8 cellular contexts compared by ENCODE assay signal in genomic region chr15:41417418-41417811, GRCh38. TPM values are rescaled to one million over a fixed set of nuclear protein-coding genes. Genes with fewer than 3 reads are reported as not detected.
DNase-seq lines count a peak whose midpoint lies in the region; ATAC-seq and TF ChIP-seq lines count a peak whose summit lies in the region.

No MANE protein-coding gene starts in this region.

- peak; percentile 61 for DNase-seq in activated CD8-positive, alpha-beta memory T cell treated with anti-CD3 and anti-CD28 coated beads, Interleukin-2, amount 10 ng/mL, durations not matched to agents 7 days and 5 days
- no peak for DNase-seq in activated CD8-positive, alpha-beta memory T cell treated with anti-CD3 and anti-CD28 coated beads for 24 hours
- DNase-seq in Peyer's patch (peak in 1 of 3 donors; percentile 55), choroid plexus epithelial cell (ENCODE audit: low read depth) (peak; percentile 25), lung (ENCODE audit: low spot score) (no peak), SW 1271 (lab: John Stamatoyannopoulos, UW) (no peak)

- H3K9me3 Mint-ChIP-seq in activated CD8-positive, alpha-beta memory T cell treated with anti-CD3 and anti-CD28 coated beads, Interleukin-2, amount 10 ng/mL, durations not matched to agents 7 days and 5 days (ENCODE audit: low read depth), result no peaks in the 10 kb centered on the region

- H3K27ac ChIP-seq in Peyer's patch (peak overlapping the region; percentile 84 to 90 (median 88)), lung (ENCODE audit: low read depth in 1 of 2, low read length in 1 of 2) (peak overlapping the region; percentile 78 to 92), subcutaneous abdominal adipose tissue (ENCODE audit: low read depth, low read length) (peak overlapping the region; percentile 90)

- no peaks in the 10 kb centered on the region for H3K27me3 ChIP-seq in Peyer's patch
- no peaks in the 10 kb centered on the region for H3K27me3 ChIP-seq in lung (ENCODE audit: control insufficient read depth, insufficient read depth)
- H3K27me3 ChIP-seq in subcutaneous abdominal adipose tissue (ENCODE audit: control insufficient read depth in 5 of 5, insufficient read depth in 4 of 5, low read length in 5 of 5), result no peaks in the 10 kb centered on the region

- H3K9me3 ChIP-seq in Peyer's patch (no peaks in the 10 kb centered on the region), lung (ENCODE audit: control insufficient read depth in 2 of 2, insufficient read depth in 1 of 2, low read length in 1 of 2) (no peaks in the 10 kb centered on the region), subcutaneous abdominal adipose tissue (ENCODE audit: control insufficient read depth in 5 of 5, low read length in 5 of 5) (no peaks in the 10 kb centered on the region)

- H3K4me1 Mint-ChIP-seq in activated CD8-positive, alpha-beta memory T cell treated with anti-CD3 and anti-CD28 coated beads, Interleukin-2, amount 10 ng/mL, durations not matched to agents 7 days and 5 days, result peaks cover 39% of the 10 kb centered on the region

- H3K36me3 ChIP-seq in Peyer's patch (no peaks in the 10 kb centered on the region), lung (ENCODE audit: control insufficient read depth in 2 of 2, insufficient read depth in 2 of 2, low read length in 2 of 2) (no peaks in the 10 kb centered on the region), subcutaneous abdominal adipose tissue (ENCODE audit: control insufficient read depth in 5 of 5, insufficient read depth in 5 of 5, low read length in 5 of 5) (no peaks in the 10 kb centered on the region)

- peaks cover 0 to 15% (median 8%) of the 10 kb centered on the region in 4 donors for H3K4me1 ChIP-seq in Peyer's patch
- peaks cover 3 to 10% of the 10 kb centered on the region in 2 donors for H3K4me1 ChIP-seq in lung (ENCODE audit: control insufficient read depth in 2 of 2, insufficient read depth in 2 of 2, low read length in 2 of 2)
- peaks cover 0 to 29% (median 20%) of the 10 kb centered on the region in 5 donors for H3K4me1 ChIP-seq in subcutaneous abdominal adipose tissue (ENCODE audit: control insufficient read depth in 5 of 5, insufficient read depth in 5 of 5, low read length in 5 of 5)

- 0% methylated on average over 32 of the region's 32 CpGs for WGBS in lung, 2 donors

- H3K27me3 Mint-ChIP-seq in activated CD8-positive, alpha-beta memory T cell treated with anti-CD3 and anti-CD28 coated beads, Interleukin-2, amount 10 ng/mL, durations not matched to agents 7 days and 5 days, result no peaks in the 10 kb centered on the region

- peak overlapping the region; percentile 90 for H3K27ac Mint-ChIP-seq in activated CD8-positive, alpha-beta memory T cell treated with anti-CD3 and anti-CD28 coated beads, Interleukin-2, amount 10 ng/mL, durations not matched to agents 7 days and 5 days

- peak; percentile 57 for ATAC-seq in activated CD8-positive, alpha-beta memory T cell treated with anti-CD3 and anti-CD28 coated beads, Interleukin-2, amount 10 ng/mL, durations not matched to agents 7 days and 5 days
- ATAC-seq in HG02852 (IDR thresholded peaks at IDR 0.05; ENCODE audit: unreplicated experiment) (peak; percentile 41), lung (ENCODE audit: insufficient read depth, low FRiP score) (peak; percentile 29)

- H3K4me3 Mint-ChIP-seq in activated CD8-positive, alpha-beta memory T cell treated with anti-CD3 and anti-CD28 coated beads, Interleukin-2, amount 10 ng/mL, durations not matched to agents 7 days and 5 days, result peak overlapping the region; percentile 95

- no peak for TF ChIP-seq POLR2A in Peyer's patch (IDR thresholded peaks at IDR 0.05)

- CTCF ChIA-PET in activated CD8-positive, alpha-beta memory T cell treated with anti-CD3 and anti-CD28 coated beads, Interleukin-2, amount 10 ng/mL, durations not matched to agents 7 days and 5 days (lab: Charles Lee), result interaction anchor here (1.3 to 1.6 kb wide), 2 partner anchors 12 to 48 kb away, joined by 3 to 7 read pairs; no protein-coding TSS in a partner anchor

- peaks cover 1% of the 10 kb centered on the region for H3K36me3 Mint-ChIP-seq in activated CD8-positive, alpha-beta memory T cell treated with anti-CD3 and anti-CD28 coated beads, Interleukin-2, amount 10 ng/mL, durations not matched to agents 7 days and 5 days

- H3K4me3 ChIP-seq in Peyer's patch, result peak overlapping the region; percentile 90 to 98 (median 96)
- H3K4me3 ChIP-seq in choroid plexus epithelial cell (ENCODE audit: low read depth, low read length), result peak overlapping the region; percentile 92
- peak overlapping the region; percentile 99 for H3K4me3 ChIP-seq in lung
- H3K4me3 ChIP-seq in subcutaneous abdominal adipose tissue (ENCODE audit: low read depth in 1 of 5, low read length in 5 of 5), result peak overlapping the region; percentile 83 to 94 (median 92)

- peak overlapping the region; percentile 39 to 95 (median 92) for H3K9ac ChIP-seq in subcutaneous abdominal adipose tissue (ENCODE audit: low read length in 5 of 5)

- no peak for TF ChIP-seq CTCF in Peyer's patch (IDR thresholded peaks at IDR 0.05)
- no peak for TF ChIP-seq CTCF in choroid plexus epithelial cell (conservative IDR thresholded peaks at IDR 0.05; ENCODE audit: low read depth, low read length)
- no peak for TF ChIP-seq CTCF in lung (IDR thresholded peaks at IDR 0.05; ENCODE audit: control extremely low read depth, extremely low read depth)

RNA-seq across cellular contexts. Expression of gene RTF1, which starts 0.5 kb away (rescaled TPM):
- 10 to 100 TPM; 36.3 to 43.4 TPM for total RNA-seq in activated CD8-positive, alpha-beta memory T cell treated with anti-CD3 and anti-CD28 coated beads, Interleukin-2, amount 10 ng/mL, durations not matched to agents 7 days and 5 days
- total RNA-seq in Peyer's patch (10 to 100 TPM; 15.2 to 33.0 (median 23.8) TPM), lung (10 to 100 TPM; 22.5 to 38.6 TPM)
- 10 to 100 TPM; 14.4 to 16.3 TPM for polyA plus RNA-seq in lung

RNA-seq across cellular contexts. Expression of gene NDUFAF1, which starts 15.1 kb away (rescaled TPM):
- 10 to 100 TPM; 12.4 to 14.1 TPM for total RNA-seq in activated CD8-positive, alpha-beta memory T cell treated with anti-CD3 and anti-CD28 coated beads, Interleukin-2, amount 10 ng/mL, durations not matched to agents 7 days and 5 days
- total RNA-seq in Peyer's patch (10 to 100 TPM in 3 of 4 donors, 1 to 10 TPM in 1; 9.9 to 16.6 (median 12.5) TPM), lung (10 to 100 TPM; 13.6 to 15.2 TPM)
- polyA plus RNA-seq in lung, result 10 to 100 TPM; 13.6 to 19.8 TPM

Comparison
In these comparisons a context has a peak if more than half of its experiments do, and no peak if none do; other contexts are left out.
1. DNase-seq: peak in activated CD8-positive, alpha-beta memory T cell treated with anti-CD3 and anti-CD28 coated beads, Interleukin-2, amount 10 ng/mL, durations not matched to agents 7 days and 5 days (single experiment) and choroid plexus epithelial cell (single experiment); none in activated CD8-positive, alpha-beta memory T cell treated with anti-CD3 and anti-CD28 coated beads for 24 hours (single experiment), lung (single experiment) and SW 1271 (0 of 2).
2. Peak in every context shown above with its lines, with median percentiles within 50 percentile points of each other: ATAC-seq, H3K27ac ChIP-seq and H3K4me3 ChIP-seq.